ENCODE assay signal across 15 cellular contexts in genomic region chr22:17578129-17578754, GRCh38. TPM values are rescaled to one million over a fixed set of nuclear protein-coding genes. Genes with fewer than 3 reads are reported as not detected.
DNase-seq lines count a peak whose midpoint lies in the region; ATAC-seq, FAIRE-seq and TF ChIP-seq lines count a peak whose summit lies in the region.
"Had no signal": no experiment of that assay in that cellular context is flagged by ENCODE, and none has a peak within 500 bp of the region (broad histone marks: within the 10 kb centered on the region; RNA-seq: fewer than 3 reads in every experiment).

No MANE protein-coding gene starts in this region.

- DNase-seq in HFFc6 (peak; percentile 53), K562 (ENCODE audit: extremely low read depth in 1 of 4, low spot score in 3 of 4) (no peak), right atrium auricular region (ENCODE audit: low spot score) (peak; percentile 84), renal cortical epithelial cell (ENCODE audit: low read depth) (peak; percentile 69), NCI-H748 treated with DMSO at 0.1 percent for 48 hours (lab: John Stamatoyannopoulos, UW) (no peak), NCI-H187 (lab: John Stamatoyannopoulos, UW) (no peak), NCI-H1417 treated with DMSO at 0.1 percent for 48 hours (lab: John Stamatoyannopoulos, UW) (no peak)
- DNase-seq: activated T-cell treated with anti-CD3 and anti-CD28 coated beads, Interleukin-2, amount 50 U/mL, for 4 hours; Calu3; effector CD8-positive, alpha-beta T cell; NCI-H187 treated with DMSO at 0.1 percent for 48 hours; stimulated activated CD4-positive, alpha-beta T cell treated with anti-CD3 and anti-CD28 coated beads, Interleukin-4, amount 100 ng/mL, for 24 hours had no signal

- H3K79me2 ChIP-seq in K562 (ENCODE audit: control insufficient read depth, insufficient read depth, low read length): no peaks in the 10 kb centered on the region

- no peaks in the 10 kb centered on the region for H3K36me3 Mint-ChIP-seq in HFFc6 (ENCODE audit: low read depth)

- intact Hi-C loops in K562 (cut with micrococcal nuclease): no loop called here

- H3K4me3 ChIP-seq in K562: no peak overlapping the region
- no peak overlapping the region for H3K4me3 ChIP-seq in right atrium auricular region
- H3K4me3 ChIP-seq: HAP-1 had no signal

- H3K4me3 Mint-ChIP-seq in HFFc6: no peak overlapping the region
- H3K4me3 Mint-ChIP-seq: activated T-cell treated with anti-CD3 and anti-CD28 coated beads, Interleukin-2, amount 50 U/mL, for 4 hours; T-helper 1 cell treated with Interleukin-12 subunit alpha and Interleukin-12 subunit beta and Interleukin-4 antibody, amounts not matched to agents 30 μg/mL and 1 μg/mL, for 36 hours had no signal

- in situ Hi-C loops in K562 (cut with MboI): no loop called here

- H3K4me1 Mint-ChIP-seq in HFFc6 (ENCODE audit: low read depth): peaks cover 28% of the 10 kb centered on the region

- no peaks in the 10 kb centered on the region for H3K9me1 ChIP-seq in K562 (ENCODE audit: control insufficient read depth, insufficient read depth, low read length)

- peaks cover 9 to 24% of the 10 kb centered on the region in 2 experiments; a peak in 4 of 5 replicates for H3K4me1 ChIP-seq in K562 (replicated peaks in 1 of 2; ENCODE audit: control insufficient read depth in 2 of 2, insufficient read depth in 2 of 2, low read length in 2 of 2)
- peaks cover 0 to 6% of the 10 kb centered on the region in 2 donors for H3K4me1 ChIP-seq in right atrium auricular region
- H3K4me1 ChIP-seq: HAP-1 had no signal

- no peak overlapping the region for H3K4me2 ChIP-seq in K562 (ENCODE audit: insufficient read depth, low read length)

- no TSS peak for BruUV-seq in K562 (replicated peaks; lab: Mats Ljungman, UMichigan)

- H3K9me3 ChIP-seq in K562 (replicated peaks; ENCODE audit: control insufficient read depth, insufficient read depth, low read depth, low read length) (no peaks in the 10 kb centered on the region), right atrium auricular region (no peaks in the 10 kb centered on the region)
- H3K9me3 ChIP-seq: HAP-1 had no signal

- peak; percentile 26 for FAIRE-seq in K562 (lab: Jason Lieb, UNC)

- H3K27me3 Mint-ChIP-seq in HFFc6 (ENCODE audit: insufficient read depth): no peaks in the 10 kb centered on the region; the same call in 1 of the 2 replicates

- peak overlapping the region; percentile 88 for H3K27ac Mint-ChIP-seq in HFFc6
- H3K27ac Mint-ChIP-seq: T-helper 1 cell treated with Interleukin-12 subunit alpha and Interleukin-12 subunit beta and Interleukin-4 antibody, amounts not matched to agents 30 μg/mL and 1 μg/mL, for 36 hours had no signal

- H2AFZ ChIP-seq in K562 (ENCODE audit: low read depth, low read length): no peak overlapping the region

- no peak for TF ChIP-seq EP300 in K562 (IDR thresholded peaks at IDR 0.05; ENCODE audit: low read length)

- no peak for TF ChIP-seq RAD21 in K562 (CRISPR knock-in tag; conservative IDR thresholded peaks at IDR 0.05 in 1 of 2, IDR thresholded peaks at IDR 0.05 in 1 of 2)

- H4K20me1 ChIP-seq in K562 (replicated peaks; ENCODE audit: control insufficient read depth, insufficient read depth, low read length): 0 out of 2 replicates have a peak, but pooled peaks cover 4% of the 10 kb centered on the region

- H3K27me3 ChIP-seq in K562 (ENCODE audit: control insufficient read depth in 2 of 2, insufficient read depth in 2 of 2, low read length in 2 of 2) (peaks cover 8 to 38% of the 10 kb centered on the region in 2 experiments), right atrium auricular region (no peaks in the 10 kb centered on the region)

- no peak for TF ChIP-seq POLR2A in K562 (conservative IDR thresholded peaks at IDR 0.05)

- H3K27ac ChIP-seq in K562 (ENCODE audit: extremely low read depth, low read depth, low read length) (no peak overlapping the region), right atrium auricular region (peak overlapping the region; percentile 76 to 88)

- H3K36me3 ChIP-seq in K562 (ENCODE audit: control insufficient read depth, insufficient read depth, low read length): no peaks in the 10 kb centered on the region
- no peaks in the 10 kb centered on the region for H3K36me3 ChIP-seq in right atrium auricular region
- H3K36me3 ChIP-seq: HAP-1 had no signal

- 40% methylated on average over 11 of the region's 11 CpGs for WGBS in K562 (ENCODE audit: insufficient coverage, low coverage, missing lambda C conversion rate)

- no peak; the same call in 2 of the 3 replicates for ATAC-seq in K562
- no peak for ATAC-seq in GM18907 (IDR thresholded peaks at IDR 0.05; ENCODE audit: unreplicated experiment)
- ATAC-seq: activated T-cell treated with anti-CD3 and anti-CD28 coated beads, Interleukin-2, amount 50 U/mL, for 4 hours had no signal

- POLR2A ChIA-PET in K562 (lab: Yijun Ruan, JAX): interaction anchor here (0.7 to 3.3 kb wide), 6 partner anchors 8 to 33 kb away, joined by 3 to 15 read pairs (median 4); partner anchors contain the start of gene SLC25A18

- no peaks in the 10 kb centered on the region for H3K9me3 Mint-ChIP-seq in HFFc6
- H3K9me3 Mint-ChIP-seq: activated T-cell treated with anti-CD3 and anti-CD28 coated beads, Interleukin-2, amount 50 U/mL, for 4 hours; T-helper 1 cell treated with Interleukin-12 subunit alpha and Interleukin-12 subunit beta and Interleukin-4 antibody, amounts not matched to agents 30 μg/mL and 1 μg/mL, for 36 hours had no signal

- CTCF ChIA-PET in K562 (lab: Yijun Ruan, JAX; ENCODE audit: low intra/inter-chr PET ratio): no interaction called here

- TF ChIP-seq CTCF in HFFc6 (IDR thresholded peaks at IDR 0.05) (no peak), K562 (IDR thresholded peaks at IDR 0.05 in 2 of 3, conservative IDR thresholded peaks at IDR 0.05 in 1 of 3; ENCODE audit: insufficient read depth in 2 of 3, low read depth in 1 of 3, low read length in 3 of 3) (no peak), right atrium auricular region (IDR thresholded peaks at IDR 0.05) (no peak)

- no peak overlapping the region for H3K9ac ChIP-seq in K562 (ENCODE audit: insufficient read depth in 1 of 2, low read depth in 2 of 2, low read length in 2 of 2)

RNA-seq across cellular contexts. Expression of gene SLC25A18, which starts 14.9 kb away (rescaled TPM):
- total RNA-seq in HFFc6 (2021; fragmentation: NEBNext Ultra II Directional; extraction: Animal tissue kit (Norgen Biotek cat#: 25700)): not detected
- total RNA-seq in K562 (2011; cell fraction: chromatin; rRNA removed; ENCODE audit: low replicate concordance): not detected in 2 replicates
- total RNA-seq in K562 (2011; cell fraction: nucleolus; rRNA removed): not detected in 2 replicates
- total RNA-seq in K562 (2011; cell fraction: nucleoplasm; rRNA removed): not detected in 2 replicates
- not detected in 2 replicates for total RNA-seq in K562 (2014; rRNA removed)
- total RNA-seq in K562 (2014; rRNA removed; fragmentation: Illumina TruSeq; extraction: Trizol): not detected in 2 replicates
- total RNA-seq in K562 (2015; rRNA removed; fragmentation: Illumina TruSeq; extraction: Trizol): not detected in 2 replicates
- total RNA-seq in K562 (2021): not detected in 2 replicates
- not detected in 2 replicates for polyA plus RNA-seq in K562 (2011; rRNA removed)
- polyA plus RNA-seq in K562 (2011; cell fraction: cytosol; rRNA removed): 0.04 TPM in 1 of 2 replicates, not detected in the other
- not detected in 2 replicates for polyA plus RNA-seq in K562 (2011; cell fraction: nucleus; rRNA removed)
- 0.12 TPM in 2 replicates for polyA plus RNA-seq in K562 (2012)
- polyA plus RNA-seq in K562 (2014; fragmentation: Illumina TruSeq; extraction: Trizol): not detected in 2 replicates
- under 1 TPM in 1 of 2 experiments, not detected in 1; 0.04 TPM for polyA plus RNA-seq in K562 (2014; fragmentation: Nextera tagmentation; extraction: Ambion mirVana)
- not detected in 2 replicates for polyA plus RNA-seq in K562 (2014; rRNA removed)
- not detected in 2 replicates for polyA minus RNA-seq in K562 (2011; rRNA and poly(A)+ RNA removed)
- not detected in 2 replicates for polyA minus RNA-seq in K562 (2011; cell fraction: cytosol; rRNA and poly(A)+ RNA removed)
- polyA minus RNA-seq in K562 (2011; cell fraction: nucleus; rRNA and poly(A)+ RNA removed): not detected in 2 replicates
- 1 to 10 TPM in 1 of 2 donors, under 1 TPM in 1; 0.59 to 3.6 TPM for total RNA-seq in right atrium auricular region
- total RNA-seq in renal cortical epithelial cell: 0.20 and 0.87 TPM in 2 replicates
- total RNA-seq: activated T-cell treated with anti-CD3 and anti-CD28 coated beads, Interleukin-2, amount 50 U/mL, for 4 hours had no signal

RNA-seq across cellular contexts. Expression of gene ATP6V1E1, which starts 50.3 kb away (rescaled TPM):
- total RNA-seq in HFFc6 (2021; fragmentation: NEBNext Ultra II Directional; extraction: Animal tissue kit (Norgen Biotek cat#: 25700)): 100 to 1,000 TPM; 156 to 194 (median 168) TPM
- 63.6 and 104 TPM in 2 replicates for total RNA-seq in K562 (2011; cell fraction: chromatin; rRNA removed; ENCODE audit: low replicate concordance)
- total RNA-seq in K562 (2011; cell fraction: nucleolus; rRNA removed): 48.9 and 50.5 TPM in 2 replicates
- total RNA-seq in K562 (2011; cell fraction: nucleoplasm; rRNA removed): 69.7 and 91.1 TPM in 2 replicates
- total RNA-seq in K562 (2014; rRNA removed) (127 and 151 TPM in 2 replicates), K562 (2014; rRNA removed; fragmentation: Illumina TruSeq; extraction: Trizol) (157 and 175 TPM in 2 replicates), K562 (2015; rRNA removed; fragmentation: Illumina TruSeq; extraction: Trizol) (175 and 184 TPM in 2 replicates), K562 (2021) (122 and 129 TPM in 2 replicates), right atrium auricular region (100 to 1,000 TPM; 202 to 213 TPM), renal cortical epithelial cell (219 and 241 TPM in 2 replicates)
- polyA plus RNA-seq in K562 (2011; rRNA removed) (187 and 192 TPM in 2 replicates), K562 (2014; fragmentation: Illumina TruSeq; extraction: Trizol) (197 and 230 TPM in 2 replicates), K562 (2014; fragmentation: Nextera tagmentation; extraction: Ambion mirVana) (100 to 1,000 TPM; 179 to 249 TPM), K562 (2014; rRNA removed) (173 and 185 TPM in 2 replicates)
- polyA plus RNA-seq in K562 (2011; cell fraction: cytosol; rRNA removed): 87.5 and 145 TPM in 2 replicates
- 40.7 and 68.0 TPM in 2 replicates for polyA plus RNA-seq in K562 (2011; cell fraction: nucleus; rRNA removed)
- 166 and 250 TPM in 2 replicates for polyA plus RNA-seq in K562 (2012)
- polyA minus RNA-seq in K562 (2011; rRNA and poly(A)+ RNA removed): 147 and 159 TPM in 2 replicates
- 37.2 and 57.5 TPM in 2 replicates for polyA minus RNA-seq in K562 (2011; cell fraction: cytosol; rRNA and poly(A)+ RNA removed)
- polyA minus RNA-seq in K562 (2011; cell fraction: nucleus; rRNA and poly(A)+ RNA removed): 17.5 and 40.5 TPM in 2 replicates

Comparison
In these comparisons a context has a peak if more than half of its experiments do, and no peak if none do; other contexts are left out.
1. DNase-seq: peak in HFFc6 (single experiment), right atrium auricular region (single experiment) and renal cortical epithelial cell (single experiment); none in K562 (0 of 4), NCI-H748 treated with DMSO at 0.1 percent for 48 hours (single experiment), NCI-H187 (0 of 2) and NCI-H1417 treated with DMSO at 0.1 percent for 48 hours (single experiment).